Comparison of ENCODE assay signal across 2 cellular contexts in the genomic region with DNA sequence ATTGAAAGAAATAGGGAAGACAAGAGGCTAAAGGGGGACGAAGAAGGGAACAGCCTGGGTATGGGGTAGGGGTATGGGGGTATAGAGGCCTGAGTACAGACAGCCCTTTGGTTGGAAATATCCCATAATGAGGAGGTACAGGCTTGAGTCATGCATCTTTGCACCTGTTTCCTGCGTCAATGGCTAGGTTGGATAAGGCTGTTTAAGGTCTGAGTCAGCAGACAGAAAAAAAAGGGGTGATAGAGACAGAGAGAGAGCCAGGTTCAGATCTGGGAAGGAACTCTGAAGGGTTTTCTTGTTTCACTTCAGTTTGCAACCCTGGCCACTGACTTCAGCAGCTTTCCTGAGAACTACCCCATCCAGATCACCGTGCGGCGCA.
TF ChIP-seq lines count a peak whose summit lies in the region.

No MANE protein-coding gene starts in this region.

TF ChIP-seq in HepG2, 621 proteins besides CTCF, POLR2A, EP300 and RAD21:
- TF ChIP-seq, protein P1, sequence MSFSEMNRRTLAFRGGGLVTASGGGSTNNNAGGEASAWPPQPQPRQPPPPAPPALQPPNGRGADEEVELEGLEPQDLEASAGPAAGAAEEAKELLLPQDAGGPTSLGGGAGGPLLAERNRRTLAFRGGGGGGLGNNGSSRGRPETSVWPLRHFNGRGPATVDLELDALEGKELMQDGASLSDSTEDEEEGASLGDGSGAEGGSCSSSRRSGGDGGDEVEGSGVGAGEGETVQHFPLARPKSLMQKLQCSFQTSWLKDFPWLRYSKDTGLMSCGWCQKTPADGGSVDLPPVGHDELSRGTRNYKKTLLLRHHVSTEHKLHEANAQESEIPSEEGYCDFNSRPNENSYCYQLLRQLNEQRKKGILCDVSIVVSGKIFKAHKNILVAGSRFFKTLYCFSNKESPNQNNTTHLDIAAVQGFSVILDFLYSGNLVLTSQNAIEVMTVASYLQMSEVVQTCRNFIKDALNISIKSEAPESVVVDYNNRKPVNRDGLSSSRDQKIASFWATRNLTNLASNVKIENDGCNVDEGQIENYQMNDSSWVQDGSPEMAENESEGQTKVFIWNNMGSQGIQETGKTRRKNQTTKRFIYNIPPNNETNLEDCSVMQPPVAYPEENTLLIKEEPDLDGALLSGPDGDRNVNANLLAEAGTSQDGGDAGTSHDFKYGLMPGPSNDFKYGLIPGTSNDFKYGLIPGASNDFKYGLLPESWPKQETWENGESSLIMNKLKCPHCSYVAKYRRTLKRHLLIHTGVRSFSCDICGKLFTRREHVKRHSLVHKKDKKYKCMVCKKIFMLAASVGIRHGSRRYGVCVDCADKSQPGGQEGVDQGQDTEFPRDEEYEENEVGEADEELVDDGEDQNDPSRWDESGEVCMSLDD (CRISPR knock-in tag; IDR thresholded peaks at IDR 0.05; ENCODE audit: borderline replicate concordance): no peak
- TF ChIP-seq ARID2 (CRISPR knock-in tag; IDR thresholded peaks at IDR 0.05; ENCODE audit: borderline replicate concordance): no peak
- 0 out of 2 replicates have a peak, but pooled peaks have one; percentile 17 for TF ChIP-seq POLR2G (IDR thresholded peaks at IDR 0.05; ENCODE audit: low read depth, low read length)

TF ChIP-seq in IMR-90, 13 proteins besides CTCF, POLR2A, EP300 and RAD21:
- no peak for TF ChIP-seq MAFK (IDR thresholded peaks at IDR 0.05; ENCODE audit: low read depth, low read length)
TF ChIP-seq in IMR-90: peak in this region for 0.
